In genomic region chr9:85818971-85819370, GRCh38 we compare ENCODE assay signal across 8 cellular contexts.
DNase-seq lines count a peak whose midpoint lies in the region; ATAC-seq, FAIRE-seq and TF ChIP-seq lines count a peak whose summit lies in the region.
"Not testable (repeated sequence)": the region's sequence is repeated elsewhere in the genome, so short reads cannot be mapped to it uniquely, and the experiment has no call there.

No MANE protein-coding gene starts in this region.

- not testable (repeated sequence) for TF ChIP-seq POLR2A in H54 (IDR thresholded peaks at IDR 0.05; ENCODE audit: low read depth, low read length); GM12878 (IDR thresholded peaks at IDR 0.05; ENCODE audit: low read depth, low read length)

- in situ Hi-C loops in GM12878 (cut with MboI) = loop anchor here (25.0 kb wide), 1 partner anchor 468 kb away; the partner anchor contains the start of gene ISCA1

- H3K4me2 ChIP-seq in DND-41 (ENCODE audit: insufficient read depth, low read length); GM12878 (ENCODE audit: control insufficient read depth, insufficient read depth): not testable (repeated sequence)

- not testable (repeated sequence) for H3K4me1 ChIP-seq in DND-41 (ENCODE audit: insufficient read depth, low read length); GM12878 (ENCODE audit: control insufficient read depth, insufficient read depth, low read length); mucosa of descending colon (ENCODE audit: low read depth)
- peaks cover 0 to 19% (median 0%) of the 10 kb centered on the region in 4 donors for H3K4me1 ChIP-seq in tibial artery

- not testable (repeated sequence) for TF ChIP-seq EP300 in GM12878 (IDR thresholded peaks at IDR 0.05; ENCODE audit: borderline replicate concordance in 1 of 2, control insufficient read depth in 1 of 2, low read depth in 2 of 2, low read length in 2 of 2)

- POLR2A ChIA-PET in GM12878 (lab: Charles Lee) = not testable (repeated sequence)

- ATAC-seq in DND-41 (ENCODE audit: insufficient read depth, low read depth) (peak; percentile 79), GM12878 (peak; percentile 83), mucosa of descending colon (peak; percentile 64)

- not testable (repeated sequence) for H3K9ac ChIP-seq in DND-41 (ENCODE audit: low read depth, low read length); GM12878 (ENCODE audit: control insufficient read depth, insufficient read depth, low read length)

- H2AFZ ChIP-seq in DND-41 (ENCODE audit: low read depth, low read length); GM12878 (ENCODE audit: control insufficient read depth, low read depth, low read length): not testable (repeated sequence)

- not testable (repeated sequence) for BruUV-seq in GM12878 (replicated peaks; lab: Mats Ljungman, UMichigan)

- FAIRE-seq in H54 (lab: Jason Lieb, UNC) (peak; percentile 100), GM12878 (lab: Jason Lieb, UNC) (peak; percentile 95)

- intact Hi-C loops in GM12878 (cut with micrococcal nuclease; ENCODE audit: unreplicated experiment) = loop anchor here (5.0 kb wide), 1 partner anchor 383 kb away; no protein-coding TSS in a partner anchor
- intact Hi-C loops in mucosa of descending colon (cut with DNase I, micrococcal nuclease); tibial artery (cut with DNase I; ENCODE audit: low total_unique reads): not testable (repeated sequence)

- RAD21 ChIA-PET in GM12878 (lab: Charles Lee; ENCODE audit: unreplicated experiment) = interaction anchor here (1.0 to 1.5 kb wide), 2 partner anchors 383 to 594 kb away, joined by 3 read pairs; no protein-coding TSS in a partner anchor

- not testable (repeated sequence) for H3K4me3 ChIP-seq in DND-41 (ENCODE audit: low read depth in 1 of 2, low read length in 2 of 2); GM12878; mucosa of descending colon; tibial artery

- DNase-seq in DND-41 (peak; percentile 10), NAMALWA (ENCODE audit: low spot score) (peak; percentile 50), SIG-M5 treated with dmso at 0.1 percent for 504 hours (lab: John Stamatoyannopoulos, UW; ENCODE audit: unreplicated experiment) (peak; percentile 25), foreskin melanocyte (peak; percentile 1), mucosa of descending colon (peak in 1 of 3 donors; percentile 40)
- DNase-seq in H54 (ENCODE audit: insufficient read length, low spot score); GM12878 (ENCODE audit: low read depth, low spot score); tibial artery: not testable (repeated sequence)

- peak; percentile 44 for TF ChIP-seq RAD21 in GM12878 (IDR thresholded peaks at IDR 0.05; ENCODE audit: insufficient read depth, low read depth, low read length)

- H3K36me3 ChIP-seq in DND-41 (ENCODE audit: insufficient read depth, low read length); GM12878 (ENCODE audit: control insufficient read depth in 2 of 2, insufficient read depth in 2 of 2, low read length in 1 of 2); mucosa of descending colon (ENCODE audit: low read depth); tibial artery: not testable (repeated sequence)

- not testable (repeated sequence) for H4K20me1 ChIP-seq in DND-41 (ENCODE audit: insufficient read depth, low read length); GM12878 (ENCODE audit: control insufficient read depth, insufficient read depth)

- 0% methylated on average over 2 of the region's 2 CpGs for WGBS in GM12878 (ENCODE audit: insufficient coverage, insufficient replicate concordance, low lambda C conversion rate, missing lambda C conversion rate)

- not testable (repeated sequence) for H3K27ac ChIP-seq in DND-41 (ENCODE audit: low read length); GM12878 (ENCODE audit: control insufficient read depth, insufficient read depth); tibial artery

- not testable (repeated sequence) for TF ChIP-seq CTCF in DND-41 (IDR thresholded peaks at IDR 0.05; ENCODE audit: borderline replicate concordance, extremely low read depth, low read length, poor library complexity, severe bottlenecking); mucosa of descending colon (IDR thresholded peaks at IDR 0.05)
- TF ChIP-seq CTCF in GM12878 (IDR thresholded peaks at IDR 0.05 in 2 of 3, conservative IDR thresholded peaks at IDR 0.05 in 1 of 3; ENCODE audit: control insufficient read depth in 2 of 3, extremely low read depth in 1 of 3, insufficient read depth in 1 of 3, low read depth in 3 of 3, low read length in 3 of 3) = peak; percentile 17 to 28 (median 20); a peak in 3 of 6 replicates
- TF ChIP-seq CTCF in tibial artery (IDR thresholded peaks at IDR 0.05) = peak; percentile 47 to 55

- H3K9me3 ChIP-seq in DND-41 (ENCODE audit: insufficient read depth, low read length, severe bottlenecking); GM12878 (replicated peaks; ENCODE audit: control insufficient read depth, insufficient read depth, low read length); mucosa of descending colon; tibial artery: not testable (repeated sequence)

- CTCF ChIA-PET in GM12878 (lab: Yijun Ruan, JAX) = interaction anchor here (0.6 to 2.5 kb wide), 8 partner anchors 13 to 458 kb away, joined by 3 to 13 read pairs (median 4); no protein-coding TSS in a partner anchor

- H3K79me2 ChIP-seq in DND-41 (ENCODE audit: insufficient read depth, low read length); GM12878 (ENCODE audit: control insufficient read depth, insufficient read depth, low read length): not testable (repeated sequence)

- H3K27me3 ChIP-seq in DND-41 (ENCODE audit: insufficient read depth, low read length, poor library complexity); GM12878 (replicated peaks in 1 of 2; ENCODE audit: control insufficient read depth in 2 of 2, insufficient read depth in 2 of 2, low read length in 1 of 2); tibial artery: not testable (repeated sequence)

- SMC1A ChIA-PET in GM12878 (lab: Charles Lee; ENCODE audit: uncharacterized antibody, unreplicated experiment) = interaction anchor here (0.7 to 1.8 kb wide), 4 partner anchors 85 to 428 kb away, joined by 3 to 7 read pairs (median 3); no protein-coding TSS in a partner anchor

TF ChIP-seq in GM12878, 131 proteins besides CTCF, POLR2A, EP300 and RAD21:
- TF ChIP-seq YY1 (IDR thresholded peaks at IDR 0.05; ENCODE audit: low read depth, low read length) (peak; percentile 53; the same call in 1 of the 2 replicates), RUNX3 (IDR thresholded peaks at IDR 0.05; ENCODE audit: low read length) (peak; percentile 11; the same call in 1 of the 2 replicates)
